15 cellular contexts compared by ENCODE assay signal in the genomic region with DNA sequence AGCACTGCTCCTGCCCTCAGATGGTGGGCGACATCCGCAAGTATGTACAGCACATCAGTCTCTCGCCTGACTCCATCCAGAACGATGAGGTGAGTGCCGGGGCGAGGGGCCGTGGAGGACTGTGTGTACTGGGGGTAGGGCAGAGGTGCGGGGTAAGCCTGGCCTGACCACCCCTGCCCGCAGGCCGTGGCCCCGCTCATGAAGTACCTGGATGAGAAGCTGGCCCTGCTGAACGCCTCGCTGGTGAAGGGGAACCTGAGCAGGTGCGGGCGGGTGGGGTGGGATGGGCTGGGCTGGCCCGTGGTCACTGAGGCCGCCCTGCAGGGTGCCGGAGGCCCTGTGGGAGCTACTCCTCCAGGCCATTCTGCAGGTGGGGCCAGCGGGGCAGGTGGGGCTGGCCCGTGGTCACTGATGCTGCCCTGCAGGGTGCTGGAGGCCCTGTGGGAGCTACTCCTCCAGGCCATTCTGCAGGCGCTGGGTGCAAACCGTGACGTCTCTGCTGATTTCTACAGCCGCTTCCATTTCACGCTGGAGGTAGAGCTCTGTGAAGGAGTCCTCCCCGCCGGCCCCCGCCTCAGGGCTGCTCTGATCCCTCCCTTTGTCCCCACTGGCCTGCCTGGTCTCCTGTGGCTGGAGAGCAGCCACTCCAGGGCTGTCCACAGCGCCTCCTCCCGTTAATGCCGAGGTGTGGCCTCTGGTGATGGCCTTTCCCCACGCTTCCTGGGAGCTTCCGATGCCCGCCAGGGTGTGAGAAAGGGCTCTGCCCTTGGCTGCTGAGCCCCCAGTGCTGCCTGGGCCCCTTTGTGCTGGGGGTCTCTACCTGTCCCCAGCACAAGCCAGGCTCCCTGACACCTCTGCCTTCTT. TPM values are rescaled to one million over a fixed set of nuclear protein-coding genes. Genes with fewer than 3 reads are reported as not detected.
DNase-seq lines count a peak whose midpoint lies in the region; ATAC-seq, FAIRE-seq and TF ChIP-seq lines count a peak whose summit lies in the region.
"Had no signal": no experiment of that assay in that cellular context is flagged by ENCODE, and none has a peak within 500 bp of the region (broad histone marks: within the 10 kb centered on the region; RNA-seq: fewer than 3 reads in every experiment).

No MANE protein-coding gene starts in this region.

- FAIRE-seq in A549 (lab: Jason Lieb, UNC) = no peak
- no peak for FAIRE-seq in GM19239 (lab: Jason Lieb, UNC)
- FAIRE-seq: kidney had no signal

- H2AK5ac ChIP-seq in H9 (ENCODE audit: insufficient read length, low read length) = no peak overlapping the region

- H3K27ac Mint-ChIP-seq in H9 = no peak overlapping the region
- no peak overlapping the region for H3K27ac Mint-ChIP-seq in glutamatergic neuron (ENCODE audit: unreplicated experiment)

- TF ChIP-seq RAD21 in A549 (conservative IDR thresholded peaks at IDR 0.05 in 1 of 2, IDR thresholded peaks at IDR 0.05 in 1 of 2) = peak in 1 of 2 experiments; percentile 32; a peak in 1 of 5 replicates

- no peak overlapping the region for H3T11ph ChIP-seq in H9 (ENCODE audit: low read length)

- H3K9me3 Mint-ChIP-seq in H9 (no peaks in the 10 kb centered on the region), glutamatergic neuron (ENCODE audit: unreplicated experiment) (peaks cover 20% of the 10 kb centered on the region)

- no peak overlapping the region for H2BK15ac ChIP-seq in H9 (ENCODE audit: low read depth, low read length)

- H3K9ac ChIP-seq in H9 (ENCODE audit: extremely low read depth, insufficient read length, low read length) = no peak overlapping the region

- CTCF ChIA-PET in A549 (lab: Yijun Ruan, JAX) = interaction anchor here (0.7 to 9.4 kb wide), 9 partner anchors 10 to 56 kb away, joined by 3 to 78 read pairs (median 5); no protein-coding TSS in a partner anchor

- no peak overlapping the region for H3K23ac ChIP-seq in H9 (ENCODE audit: insufficient read length, low read depth, low read length)

- H3K79me2 ChIP-seq in H9 (ENCODE audit: insufficient read depth, low read length) = no peaks in the 10 kb centered on the region

- H3K27ac ChIP-seq in A549 (no peak overlapping the region), H9 (ENCODE audit: insufficient read length, low read depth, low read length) (no peak overlapping the region)
- H3K27ac ChIP-seq: right atrium auricular region had no signal

- H3K4me3 ChIP-seq in A549 = no peak overlapping the region
- H3K4me3 ChIP-seq in foreskin fibroblast (ENCODE audit: low read depth in 1 of 2, low read length in 2 of 2) = no peak overlapping the region
- H3K4me3 ChIP-seq: right atrium auricular region had no signal

- no peak overlapping the region for H2BK5ac ChIP-seq in H9 (ENCODE audit: insufficient read length, low read length)

- TF ChIP-seq CTCF in A549 (IDR thresholded peaks at IDR 0.05) (peak; percentile 29; the same call in 2 of the 3 replicates), H9 (conservative IDR thresholded peaks at IDR 0.05) (peak; percentile 24; the same call in 2 of the 3 replicates), foreskin fibroblast (IDR thresholded peaks at IDR 0.05; ENCODE audit: low read depth, low read length) (peak; percentile 5), glutamatergic neuron (IDR thresholded peaks at IDR 0.05; ENCODE audit: partially characterized antibody, unreplicated experiment) (no peak)

- no peak overlapping the region for H3K56ac ChIP-seq in H9 (ENCODE audit: insufficient read length, low read depth, low read length)

- H4K8ac ChIP-seq in H9 (replicated peaks; ENCODE audit: insufficient read length, low read depth, low read length) = no peak overlapping the region

- H2BK12ac ChIP-seq in H9 (ENCODE audit: insufficient read length, low read depth, low read length) = no peak overlapping the region

- no peaks in the 10 kb centered on the region for H3K23me2 ChIP-seq in H9 (ENCODE audit: insufficient read length, low read depth, low read length, poor library complexity, severe bottlenecking)

- peaks cover 11% of the 10 kb centered on the region for H3K27me3 Mint-ChIP-seq in H9 (ENCODE audit: low read depth)
- peaks cover 14% of the 10 kb centered on the region for H3K27me3 Mint-ChIP-seq in glutamatergic neuron (ENCODE audit: unreplicated experiment)

- DNase-seq in A549 (ENCODE audit: low read depth in 1 of 2, low spot score in 1 of 2) = peak in 1 of 2 experiments; percentile 42
- DNase-seq in H9 = no peak
- DNase-seq in SK-MEL-5 (ENCODE audit: low read depth, low spot score) = peak; percentile 61
- peak in 1 of 2 donors; percentile 36 for DNase-seq in foreskin fibroblast
- DNase-seq in glutamatergic neuron = no peak
- no peak for DNase-seq in GM19239 (ENCODE audit: insufficient read length, low spot score)
- DNase-seq in SHP77 treated with DMSO at 0.1 percent for 48 hours (lab: John Stamatoyannopoulos, UW) = no peak
- no peak for DNase-seq in nucleus accumbens (lab: John Stamatoyannopoulos, UW)
- DNase-seq: activated gamma-delta T cell treated with Interleukin-2 at 50 U/mL for 16 hours, COR-L47, dermis blood vessel endothelial cell, kidney, NCI-H2029 treated with DMSO at 0.1 percent for 48 hours, NCI-H774 had no signal

- H3K18ac ChIP-seq in H9 (ENCODE audit: insufficient read length, low read depth, low read length) = no peak overlapping the region

- H4K5ac ChIP-seq in H9 (ENCODE audit: insufficient read length, low read depth, low read length) = no peak overlapping the region

- no peak overlapping the region for H3K4me2 ChIP-seq in A549
- no peak overlapping the region for H3K4me2 ChIP-seq in H9 (ENCODE audit: insufficient read depth, insufficient read length, low read length)

- no peak overlapping the region for H3K14ac ChIP-seq in H9 (ENCODE audit: insufficient read depth, low read length)

- H4K20me1 ChIP-seq in H9 (ENCODE audit: control insufficient read depth, insufficient read depth, insufficient read length) = no peaks in the 10 kb centered on the region

- H2BK120ac ChIP-seq in H9 (ENCODE audit: low read depth, low read length, poor library complexity, severe bottlenecking) = no peak overlapping the region

- POLR2A ChIA-PET in A549 (lab: Yijun Ruan, JAX) = no interaction called here

- TF ChIP-seq POLR2A in A549 (IDR thresholded peaks at IDR 0.05; ENCODE audit: low read length) = no peak; the same call in 1 of the 2 replicates

- H3K9me3 ChIP-seq in A549 (no peaks in the 10 kb centered on the region), H9 (ENCODE audit: control insufficient read depth, low read depth, low read length) (no peaks in the 10 kb centered on the region)
- H3K9me3 ChIP-seq: right atrium auricular region had no signal

- peaks cover 6 to 7% of the 10 kb centered on the region in 2 experiments for H3K4me1 Mint-ChIP-seq in H9
- H3K4me1 Mint-ChIP-seq in glutamatergic neuron (ENCODE audit: low read depth, unreplicated experiment) = no peaks in the 10 kb centered on the region

- H2AFZ ChIP-seq in H9 (ENCODE audit: low read length) = no peak overlapping the region

- H4K91ac ChIP-seq in H9 (ENCODE audit: insufficient read length, low read depth, low read length) = no peak overlapping the region

- H3K4me1 ChIP-seq in A549 (peaks cover 17% of the 10 kb centered on the region), H9 (ENCODE audit: insufficient read depth, low read length) (no peaks in the 10 kb centered on the region)

- H3K4me3 Mint-ChIP-seq in H9 (no peak overlapping the region), glutamatergic neuron (ENCODE audit: unreplicated experiment) (no peak overlapping the region)

- WGBS in A549 (ENCODE audit: missing lambda C conversion rate) = 65% methylated on average over 22 of the region's 34 CpGs
- WGBS in H9 (ENCODE audit: extremely low coverage, insufficient read length, low lambda C conversion rate) = no CpG with 5 or more reads among the region's 34 CpGs

- H3K36me3 Mint-ChIP-seq in H9 (ENCODE audit: insufficient read depth in 1 of 3, low read depth in 3 of 3) (peaks cover 3 to 18% (median 12%) of the 10 kb centered on the region in 3 experiments; a peak in 5 of 7 replicates), glutamatergic neuron (ENCODE audit: unreplicated experiment) (no peaks in the 10 kb centered on the region)

- no peak overlapping the region for H2BK20ac ChIP-seq in H9 (ENCODE audit: low read depth, low read length, poor library complexity, severe bottlenecking)

- TF ChIP-seq EP300 in A549 (IDR thresholded peaks at IDR 0.05) = no peak

- no peak overlapping the region for H3K4ac ChIP-seq in H9 (ENCODE audit: low read depth, low read length)

- no peaks in the 10 kb centered on the region for H3K27me3 ChIP-seq in H9 (ENCODE audit: insufficient read depth, low read length)
- H3K27me3 ChIP-seq: right atrium auricular region had no signal

- ATAC-seq in A549 = peak in 1 of 2 experiments; percentile 25; a peak in 2 of 6 replicates

- in situ Hi-C loops in SK-MEL-5 (cut with HindIII; ENCODE audit: low pct_unique_long_range_greater_than_20kb, low sequenced_read_pairs) = no loop called here

- no peaks in the 10 kb centered on the region for H3K79me1 ChIP-seq in H9 (ENCODE audit: insufficient read depth, low read depth, low read length, poor library complexity, severe bottlenecking)

RNA-seq across cellular contexts. Expression of gene TSR3, which starts 5.0 kb away (rescaled TPM):
- 27.2 and 32.6 TPM in 2 replicates for polyA plus RNA-seq in A549 (2011; rRNA removed)
- 83.2 and 96.4 TPM in 2 replicates for polyA plus RNA-seq in A549 (2012; cell fraction: cytosol; rRNA removed)
- 54.3 and 67.4 TPM in 2 replicates for polyA plus RNA-seq in A549 (2012; cell fraction: nucleus; rRNA removed)
- 50.9 to 52.3 TPM (median 51.7 TPM) in 3 replicates for polyA plus RNA-seq in A549 (2017; fragmentation: RNase III; extraction: RNeasy Plus Mini Kit Qiagen cat#74134 plus additional on column Dnase treatment)
- 18.3 and 18.5 TPM in 2 replicates for polyA minus RNA-seq in A549 (2011; rRNA and poly(A)+ RNA removed)
- total RNA-seq in H9 (2021) = 58.8 and 65.0 TPM in 2 replicates
- 68.1 and 70.0 TPM in 2 replicates for total RNA-seq in SK-MEL-5 (2014; rRNA removed; shearing (Covaris generic))
- polyA plus RNA-seq in SK-MEL-5 (2015; cell fraction: cytosol; rRNA removed) = 83.0 and 90.5 TPM in 2 replicates
- polyA plus RNA-seq in SK-MEL-5 (2015; cell fraction: nucleus; rRNA removed) = 24.7 and 29.2 TPM in 2 replicates
- total RNA-seq in glutamatergic neuron (ENCODE audit: unreplicated experiment) = 52.5 TPM

RNA-seq across cellular contexts. Expression of gene GNPTG, which starts 5.1 kb away (rescaled TPM):
- polyA plus RNA-seq in A549 (2011; rRNA removed) (24.2 and 25.3 TPM in 2 replicates), A549 (2017; fragmentation: RNase III; extraction: RNeasy Plus Mini Kit Qiagen cat#74134 plus additional on column Dnase treatment) (21.9 to 24.2 TPM (median 23.4 TPM) in 3 replicates)
- 54.1 and 57.2 TPM in 2 replicates for polyA plus RNA-seq in A549 (2012; cell fraction: cytosol; rRNA removed)
- polyA plus RNA-seq in A549 (2012; cell fraction: nucleus; rRNA removed) = 124 and 128 TPM in 2 replicates
- 10.2 and 13.5 TPM in 2 replicates for polyA minus RNA-seq in A549 (2011; rRNA and poly(A)+ RNA removed)
- total RNA-seq in H9 (2021) (29.4 and 29.7 TPM in 2 replicates), glutamatergic neuron (ENCODE audit: unreplicated experiment) (50.5 TPM)
- 102 and 110 TPM in 2 replicates for total RNA-seq in SK-MEL-5 (2014; rRNA removed; shearing (Covaris generic))
- polyA plus RNA-seq in SK-MEL-5 (2015; cell fraction: cytosol; rRNA removed) = 176 and 209 TPM in 2 replicates
- 75.2 and 99.0 TPM in 2 replicates for polyA plus RNA-seq in SK-MEL-5 (2015; cell fraction: nucleus; rRNA removed)

RNA-seq across cellular contexts. Expression of gene BAIAP3, which starts 13.2 kb away (rescaled TPM):
- polyA plus RNA-seq in A549 (2011; rRNA removed) (0.31 and 0.42 TPM in 2 replicates), A549 (2017; fragmentation: RNase III; extraction: RNeasy Plus Mini Kit Qiagen cat#74134 plus additional on column Dnase treatment) (0.26 to 0.51 TPM (median 0.32 TPM) in 3 replicates)
- polyA plus RNA-seq in A549 (2012; cell fraction: cytosol; rRNA removed) = 0.32 and 0.52 TPM in 2 replicates
- 4.1 and 5.1 TPM in 2 replicates for polyA plus RNA-seq in A549 (2012; cell fraction: nucleus; rRNA removed)
- 0.66 and 1.4 TPM in 2 replicates for polyA minus RNA-seq in A549 (2011; rRNA and poly(A)+ RNA removed)
- total RNA-seq in H9 (2021) (5.9 and 6.8 TPM in 2 replicates), glutamatergic neuron (ENCODE audit: unreplicated experiment) (26.7 TPM)
- total RNA-seq in SK-MEL-5 (2014; rRNA removed; shearing (Covaris generic)) = 1.2 and 3.0 TPM in 2 replicates
- 4.2 and 7.4 TPM in 2 replicates for polyA plus RNA-seq in SK-MEL-5 (2015; cell fraction: cytosol; rRNA removed)
- 36.4 and 40.9 TPM in 2 replicates for polyA plus RNA-seq in SK-MEL-5 (2015; cell fraction: nucleus; rRNA removed)

RNA-seq across cellular contexts. Expression of gene UBE2I, which starts 37.2 kb away (rescaled TPM):
- 131 and 170 TPM in 2 replicates for polyA plus RNA-seq in A549 (2011; rRNA removed)
- polyA plus RNA-seq in A549 (2012; cell fraction: cytosol; rRNA removed) = 90.3 and 102 TPM in 2 replicates
- polyA plus RNA-seq in A549 (2012; cell fraction: nucleus; rRNA removed) = 160 and 187 TPM in 2 replicates
- 207 to 210 TPM (median 208 TPM) in 3 replicates for polyA plus RNA-seq in A549 (2017; fragmentation: RNase III; extraction: RNeasy Plus Mini Kit Qiagen cat#74134 plus additional on column Dnase treatment)
- 71.2 and 83.1 TPM in 2 replicates for polyA minus RNA-seq in A549 (2011; rRNA and poly(A)+ RNA removed)
- total RNA-seq in H9 (2021) = 286 and 290 TPM in 2 replicates
- total RNA-seq in SK-MEL-5 (2014; rRNA removed; shearing (Covaris generic)) = 55.2 TPM in 2 replicates
- polyA plus RNA-seq in SK-MEL-5 (2015; cell fraction: cytosol; rRNA removed) = 97.4 and 103 TPM in 2 replicates
- 83.0 and 94.4 TPM in 2 replicates for polyA plus RNA-seq in SK-MEL-5 (2015; cell fraction: nucleus; rRNA removed)
- total RNA-seq in glutamatergic neuron (ENCODE audit: unreplicated experiment) = 256 TPM
